ENCODE assay signal across 1 cellular context in genomic region chr17:61460796-61461585, GRCh38.
A peak's percentile ranks its signal among the peaks of the same experiment; 100 is the strongest.
TF ChIP-seq lines count a peak whose summit lies in the region.

No MANE protein-coding gene starts in this region.

TF ChIP-seq in HepG2, 621 proteins besides CTCF, POLR2A, EP300 and RAD21 (continues in another document):
- no peak for TF ChIP-seq KLF6 (CRISPR knock-in tag; IDR thresholded peaks at IDR 0.05)
- TF ChIP-seq RFXAP (CRISPR knock-in tag; IDR thresholded peaks at IDR 0.05; ENCODE audit: borderline replicate concordance): 0 out of 2 replicates have a peak, but pooled peaks have one; percentile 19
- TF ChIP-seq CENPT (CRISPR knock-in tag; IDR thresholded peaks at IDR 0.05; ENCODE audit: low read depth): no peak
- TF ChIP-seq TRIM22 (IDR thresholded peaks at IDR 0.05): no peak
- TF ChIP-seq U2AF2 (IDR thresholded peaks at IDR 0.05; ENCODE audit: low read depth, low read length): no peak
- TF ChIP-seq NFAT5 (CRISPR knock-in tag; IDR thresholded peaks at IDR 0.05): no peak
- TF ChIP-seq MEIS2 (CRISPR knock-in tag; IDR thresholded peaks at IDR 0.05): peak; percentile 72; the same call in 1 of the 2 replicates
- no peak for TF ChIP-seq DMAP1 (CRISPR knock-in tag; IDR thresholded peaks at IDR 0.05)
- TF ChIP-seq NFYB (CRISPR knock-in tag; IDR thresholded peaks at IDR 0.05): no peak
- TF ChIP-seq ZNF205 (CRISPR knock-in tag; IDR thresholded peaks at IDR 0.05): peak; percentile 99
- TF ChIP-seq SALL1 (CRISPR knock-in tag; IDR thresholded peaks at IDR 0.05): peak; percentile 57; the same call in 1 of the 2 replicates
- TF ChIP-seq PRPF4 (IDR thresholded peaks at IDR 0.05; ENCODE audit: low read depth, low read length, poor library complexity, severe bottlenecking): no peak
- peak; percentile 95 for TF ChIP-seq HMG20B (CRISPR knock-in tag; conservative IDR thresholded peaks at IDR 0.05)
- no peak for TF ChIP-seq TOPORS (CRISPR knock-in tag; IDR thresholded peaks at IDR 0.05)
- TF ChIP-seq, protein P1, sequence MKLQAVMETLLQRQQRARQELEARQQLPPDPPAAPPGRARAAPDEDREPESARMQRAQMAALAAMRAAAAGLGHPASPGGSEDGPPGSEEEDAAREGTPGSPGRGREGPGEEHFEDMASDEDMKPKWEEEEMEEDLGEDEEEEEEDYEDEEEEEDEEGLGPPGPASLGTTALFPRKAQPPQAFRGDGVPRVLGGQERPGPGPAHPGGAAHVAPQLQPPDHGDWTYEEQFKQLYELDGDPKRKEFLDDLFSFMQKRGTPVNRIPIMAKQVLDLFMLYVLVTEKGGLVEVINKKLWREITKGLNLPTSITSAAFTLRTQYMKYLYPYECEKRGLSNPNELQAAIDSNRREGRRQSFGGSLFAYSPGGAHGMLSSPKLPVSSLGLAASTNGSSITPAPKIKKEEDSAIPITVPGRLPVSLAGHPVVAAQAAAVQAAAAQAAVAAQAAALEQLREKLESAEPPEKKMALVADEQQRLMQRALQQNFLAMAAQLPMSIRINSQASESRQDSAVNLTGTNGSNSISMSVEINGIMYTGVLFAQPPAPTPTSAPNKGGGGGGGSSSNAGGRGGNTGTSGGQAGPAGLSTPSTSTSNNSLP (IDR thresholded peaks at IDR 0.05; ENCODE audit: low read depth, low read length): peak; percentile 68
- no peak for TF ChIP-seq ZNF550 (CRISPR knock-in tag; IDR thresholded peaks at IDR 0.05; ENCODE audit: borderline replicate concordance)
- no peak for TF ChIP-seq SOX6 (IDR thresholded peaks at IDR 0.05)
- peak; percentile 81 for TF ChIP-seq SOX6 (CRISPR knock-in tag; IDR thresholded peaks at IDR 0.05)
- TF ChIP-seq ARID2 (CRISPR knock-in tag; IDR thresholded peaks at IDR 0.05; ENCODE audit: borderline replicate concordance): no peak
- TF ChIP-seq ZNF44 (CRISPR knock-in tag; IDR thresholded peaks at IDR 0.05): no peak
- TF ChIP-seq ASH2L (IDR thresholded peaks at IDR 0.05; ENCODE audit: insufficient read length, low read depth, low read length): peak; percentile 54
- no peak for TF ChIP-seq TMF1 (CRISPR knock-in tag; IDR thresholded peaks at IDR 0.05; ENCODE audit: low read depth)
- no peak for TF ChIP-seq RAD51 (IDR thresholded peaks at IDR 0.05; ENCODE audit: borderline replicate concordance)
- TF ChIP-seq ZNF557 (CRISPR knock-in tag; IDR thresholded peaks at IDR 0.05): no peak
- no peak for TF ChIP-seq ZNF460 (CRISPR knock-in tag; IDR thresholded peaks at IDR 0.05; ENCODE audit: borderline replicate concordance)
- TF ChIP-seq KLF12 (CRISPR knock-in tag; IDR thresholded peaks at IDR 0.05; ENCODE audit: borderline replicate concordance): no peak
- 0 out of 2 replicates have a peak, but pooled peaks have one; percentile 74 for TF ChIP-seq ZSCAN20 (CRISPR knock-in tag; IDR thresholded peaks at IDR 0.05; ENCODE audit: borderline replicate concordance)
- TF ChIP-seq ZNF598 (CRISPR knock-in tag; IDR thresholded peaks at IDR 0.05; ENCODE audit: borderline replicate concordance): no peak
- no peak for TF ChIP-seq ZNF256 (CRISPR knock-in tag; conservative IDR thresholded peaks at IDR 0.05)
- TF ChIP-seq, protein P2, sequence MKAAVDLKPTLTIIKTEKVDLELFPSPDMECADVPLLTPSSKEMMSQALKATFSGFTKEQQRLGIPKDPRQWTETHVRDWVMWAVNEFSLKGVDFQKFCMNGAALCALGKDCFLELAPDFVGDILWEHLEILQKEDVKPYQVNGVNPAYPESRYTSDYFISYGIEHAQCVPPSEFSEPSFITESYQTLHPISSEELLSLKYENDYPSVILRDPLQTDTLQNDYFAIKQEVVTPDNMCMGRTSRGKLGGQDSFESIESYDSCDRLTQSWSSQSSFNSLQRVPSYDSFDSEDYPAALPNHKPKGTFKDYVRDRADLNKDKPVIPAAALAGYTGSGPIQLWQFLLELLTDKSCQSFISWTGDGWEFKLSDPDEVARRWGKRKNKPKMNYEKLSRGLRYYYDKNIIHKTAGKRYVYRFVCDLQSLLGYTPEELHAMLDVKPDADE (CRISPR knock-in tag; IDR thresholded peaks at IDR 0.05): no peak
- no peak for TF ChIP-seq PAF1 (CRISPR knock-in tag; IDR thresholded peaks at IDR 0.05)
- no peak for TF ChIP-seq ZNF589 (CRISPR knock-in tag; conservative IDR thresholded peaks at IDR 0.05)
- TF ChIP-seq EZH2 (conservative IDR thresholded peaks at IDR 0.05; ENCODE audit: low read depth, low read length): no peak
- TF ChIP-seq MBD4 (IDR thresholded peaks at IDR 0.05; ENCODE audit: borderline replicate concordance, low read length): no peak
- TF ChIP-seq ZNF292 (CRISPR knock-in tag; IDR thresholded peaks at IDR 0.05; ENCODE audit: borderline replicate concordance, low read depth): no peak
- no peak for TF ChIP-seq ZNF580 (CRISPR knock-in tag; IDR thresholded peaks at IDR 0.05; ENCODE audit: borderline replicate concordance, low read depth)
- TF ChIP-seq ZNF891 (CRISPR knock-in tag; IDR thresholded peaks at IDR 0.05): no peak
- TF ChIP-seq, protein P3, sequence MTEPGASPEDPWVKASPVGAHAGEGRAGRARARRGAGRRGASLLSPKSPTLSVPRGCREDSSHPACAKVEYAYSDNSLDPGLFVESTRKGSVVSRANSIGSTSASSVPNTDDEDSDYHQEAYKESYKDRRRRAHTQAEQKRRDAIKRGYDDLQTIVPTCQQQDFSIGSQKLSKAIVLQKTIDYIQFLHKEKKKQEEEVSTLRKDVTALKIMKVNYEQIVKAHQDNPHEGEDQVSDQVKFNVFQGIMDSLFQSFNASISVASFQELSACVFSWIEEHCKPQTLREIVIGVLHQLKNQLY (CRISPR knock-in tag; IDR thresholded peaks at IDR 0.05): peak; percentile 79
- TF ChIP-seq TERF1 (CRISPR knock-in tag; IDR thresholded peaks at IDR 0.05): no peak
- TF ChIP-seq, protein P4, sequence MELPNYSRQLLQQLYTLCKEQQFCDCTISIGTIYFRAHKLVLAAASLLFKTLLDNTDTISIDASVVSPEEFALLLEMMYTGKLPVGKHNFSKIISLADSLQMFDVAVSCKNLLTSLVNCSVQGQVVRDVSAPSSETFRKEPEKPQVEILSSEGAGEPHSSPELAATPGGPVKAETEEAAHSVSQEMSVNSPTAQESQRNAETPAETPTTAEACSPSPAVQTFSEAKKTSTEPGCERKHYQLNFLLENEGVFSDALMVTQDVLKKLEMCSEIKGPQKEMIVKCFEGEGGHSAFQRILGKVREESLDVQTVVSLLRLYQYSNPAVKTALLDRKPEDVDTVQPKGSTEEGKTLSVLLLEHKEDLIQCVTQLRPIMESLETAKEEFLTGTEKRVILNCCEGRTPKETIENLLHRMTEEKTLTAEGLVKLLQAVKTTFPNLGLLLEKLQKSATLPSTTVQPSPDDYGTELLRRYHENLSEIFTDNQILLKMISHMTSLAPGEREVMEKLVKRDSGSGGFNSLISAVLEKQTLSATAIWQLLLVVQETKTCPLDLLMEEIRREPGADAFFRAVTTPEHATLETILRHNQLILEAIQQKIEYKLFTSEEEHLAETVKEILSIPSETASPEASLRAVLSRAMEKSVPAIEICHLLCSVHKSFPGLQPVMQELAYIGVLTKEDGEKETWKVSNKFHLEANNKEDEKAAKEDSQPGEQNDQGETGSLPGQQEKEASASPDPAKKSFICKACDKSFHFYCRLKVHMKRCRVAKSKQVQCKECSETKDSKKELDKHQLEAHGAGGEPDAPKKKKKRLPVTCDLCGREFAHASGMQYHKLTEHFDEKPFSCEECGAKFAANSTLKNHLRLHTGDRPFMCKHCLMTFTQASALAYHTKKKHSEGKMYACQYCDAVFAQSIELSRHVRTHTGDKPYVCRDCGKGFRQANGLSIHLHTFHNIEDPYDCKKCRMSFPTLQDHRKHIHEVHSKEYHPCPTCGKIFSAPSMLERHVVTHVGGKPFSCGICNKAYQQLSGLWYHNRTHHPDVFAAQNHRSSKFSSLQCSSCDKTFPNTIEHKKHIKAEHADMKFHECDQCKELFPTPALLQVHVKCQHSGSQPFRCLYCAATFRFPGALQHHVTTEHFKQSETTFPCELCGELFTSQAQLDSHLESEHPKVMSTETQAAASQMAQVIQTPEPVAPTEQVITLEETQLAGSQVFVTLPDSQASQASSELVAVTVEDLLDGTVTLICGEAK (IDR thresholded peaks at IDR 0.05): no peak
- TF ChIP-seq, protein P4 (CRISPR knock-in tag; IDR thresholded peaks at IDR 0.05): no peak
- TF ChIP-seq ZNF703 (CRISPR knock-in tag; IDR thresholded peaks at IDR 0.05; ENCODE audit: borderline replicate concordance): no peak
